8 cellular contexts compared by ENCODE assay signal in genomic region chr7:76626989-76627642, GRCh38. TPM values are rescaled to one million over a fixed set of nuclear protein-coding genes. Genes with fewer than 3 reads are reported as not detected.
DNase-seq lines count a peak whose midpoint lies in the region; ATAC-seq and TF ChIP-seq lines count a peak whose summit lies in the region.
"Not testable (repeated sequence)": the region's sequence is repeated elsewhere in the genome, so short reads cannot be mapped to it uniquely, and the experiment has no call there.

POMZP3 (minus strand) TSS chr7:76627279; CDS start chr7:76626064, 1,215 bp downstream.

- H3K4me3 ChIP-seq in lung, result peak within 1 kb of the TSS; percentile 63

- not testable (repeated sequence) for H3K27me3 ChIP-seq in lung (ENCODE audit: control insufficient read depth, insufficient read depth)

- not testable (repeated sequence) for H3K4me1 ChIP-seq in lung (ENCODE audit: control insufficient read depth in 2 of 2, insufficient read depth in 2 of 2, low read length in 2 of 2)

- H3K4me3 Mint-ChIP-seq in activated T-cell treated with anti-CD3 and anti-CD28 coated beads, Interleukin-2, amount 50 U/mL, for 4 hours, result peak within 1 kb of the TSS; percentile 95
- H3K4me3 Mint-ChIP-seq in endothelial cell (ENCODE audit: unreplicated experiment), result peak within 1 kb of the TSS; percentile 93

- H3K9me3 ChIP-seq in lung (ENCODE audit: control insufficient read depth in 2 of 2, insufficient read depth in 1 of 2, low read length in 1 of 2), result not testable (repeated sequence)

- not testable (repeated sequence) for H3K9me3 Mint-ChIP-seq in activated T-cell treated with anti-CD3 and anti-CD28 coated beads, Interleukin-2, amount 50 U/mL, for 4 hours; endothelial cell (ENCODE audit: unreplicated experiment)

- ATAC-seq in GM19452 (IDR thresholded peaks at IDR 0.05; ENCODE audit: unreplicated experiment) (peak; percentile 84), HG03159 (IDR thresholded peaks at IDR 0.05; ENCODE audit: unreplicated experiment) (peak; percentile 69), lung (ENCODE audit: insufficient read depth, low FRiP score) (peak; percentile 97)
- peak; percentile 90 to 91 for ATAC-seq in activated T-cell treated with anti-CD3 and anti-CD28 coated beads, Interleukin-2, amount 50 U/mL, for 4 hours

- peak within 1 kb of the TSS; percentile 93 for H3K27ac Mint-ChIP-seq in endothelial cell (ENCODE audit: unreplicated experiment)

- DNase-seq in CD1c-positive myeloid dendritic cell (ENCODE audit: extremely low spot score) (peak; percentile 1), OCI-M1 (lab: John Stamatoyannopoulos, UW) (peak; percentile 59), endothelial cell (ENCODE audit: low spot score) (peak; percentile 35)
- DNase-seq in activated T-cell treated with anti-CD3 and anti-CD28 coated beads, Interleukin-2, amount 50 U/mL, for 4 hours, result peak; percentile 17
- DNase-seq in lung (ENCODE audit: low spot score), result not testable (repeated sequence)
- peak; percentile 28 for DNase-seq in stimulated activated CD4-positive, alpha-beta T cell treated with anti-CD3 and anti-CD28 coated beads, Interleukin-1b, Interleukin-23, amount 100 ng/mL, for 48 hours

- H3K36me3 Mint-ChIP-seq in activated T-cell treated with anti-CD3 and anti-CD28 coated beads, Interleukin-2, amount 50 U/mL, for 4 hours (ENCODE audit: insufficient read depth), result peaks cover 11% of the 10 kb centered on the region
- peaks cover 21% of the 10 kb centered on the region for H3K36me3 Mint-ChIP-seq in endothelial cell (ENCODE audit: low read depth, unreplicated experiment)

- WGBS in lung, 2 donors, result 0% methylated on average over 12 to 38 of the region's 78 CpGs

- not testable (repeated sequence) for H3K27me3 Mint-ChIP-seq in activated T-cell treated with anti-CD3 and anti-CD28 coated beads, Interleukin-2, amount 50 U/mL, for 4 hours (ENCODE audit: low read depth); endothelial cell (ENCODE audit: unreplicated experiment)

- TF ChIP-seq CTCF in endothelial cell (IDR thresholded peaks at IDR 0.05; ENCODE audit: unreplicated experiment); lung (IDR thresholded peaks at IDR 0.05; ENCODE audit: control extremely low read depth, extremely low read depth): not testable (repeated sequence)

- H3K36me3 ChIP-seq in lung (ENCODE audit: control insufficient read depth in 2 of 2, insufficient read depth in 2 of 2, low read length in 2 of 2), result not testable (repeated sequence)

- peak within 1 kb of the TSS; percentile 80 to 86 for H3K27ac ChIP-seq in lung (ENCODE audit: low read depth in 1 of 2, low read length in 1 of 2)

- not testable (repeated sequence) for H3K4me1 Mint-ChIP-seq in activated T-cell treated with anti-CD3 and anti-CD28 coated beads, Interleukin-2, amount 50 U/mL, for 4 hours (ENCODE audit: low read depth)
- H3K4me1 Mint-ChIP-seq in endothelial cell (ENCODE audit: unreplicated experiment), result peaks cover 12% of the 10 kb centered on the region

RNA-seq across cellular contexts. Expression of gene POMZP3, which starts in this region (rescaled TPM):
- total RNA-seq in activated T-cell treated with anti-CD3 and anti-CD28 coated beads, Interleukin-2, amount 50 U/mL, for 4 hours, result 10 to 100 TPM; 10.9 to 45.2 (median 27.2) TPM
- total RNA-seq in endothelial cell (ENCODE audit: unreplicated experiment), result 237 TPM
- 10 to 100 TPM in 1 of 2 donors, 1 to 10 TPM in 1; 7.8 to 25.8 TPM for total RNA-seq in lung
- polyA plus RNA-seq in lung, result 10 to 100 TPM in 1 of 2 donors, 1 to 10 TPM in 1; 6.8 to 11.6 TPM
